8 cellular contexts compared by ENCODE assay signal in genomic region chr22:29206372-29207230, GRCh38. TPM values are rescaled to one million over a fixed set of nuclear protein-coding genes. Genes with fewer than 3 reads are reported as not detected.
DNase-seq lines count a peak whose midpoint lies in the region; ATAC-seq, FAIRE-seq and TF ChIP-seq lines count a peak whose summit lies in the region.

No MANE protein-coding gene starts in this region.

- ATAC-seq in pancreas = peak in 1 of 4 donors; percentile 2
- no peak for ATAC-seq in GM21717 (IDR thresholded peaks at IDR 0.05; ENCODE audit: unreplicated experiment)
- no peak for ATAC-seq in HG02938 (IDR thresholded peaks at IDR 0.05; ENCODE audit: unreplicated experiment)

- H3K9me3 ChIP-seq in CD8-positive, alpha-beta memory T cell (ENCODE audit: low read length) = no peaks in the 10 kb centered on the region
- no peaks in the 10 kb centered on the region for H3K9me3 ChIP-seq in PC-9 (ENCODE audit: insufficient read depth, low read depth)
- H3K9me3 ChIP-seq in esophagus (ENCODE audit: control insufficient read depth in 2 of 2, insufficient read depth in 1 of 2, low read depth in 1 of 2, low read length in 1 of 2) = no peaks in the 10 kb centered on the region
- H3K9me3 ChIP-seq in pancreas = no peaks in the 10 kb centered on the region

- H3K4me3 ChIP-seq in CD8-positive, alpha-beta memory T cell (ENCODE audit: low read length) = no peak overlapping the region
- H3K4me3 ChIP-seq in PC-9 = peak overlapping the region; percentile 44; the same call in 1 of the 2 replicates
- peak overlapping the region; percentile 39 to 43 for H3K4me3 ChIP-seq in esophagus (ENCODE audit: low read depth in 1 of 2, low read length in 2 of 2)
- H3K4me3 ChIP-seq in pancreas = peak overlapping the region; percentile 53 to 80 (median 70)

- peaks cover 16% of the 10 kb centered on the region for H3K4me1 ChIP-seq in CD8-positive, alpha-beta memory T cell (ENCODE audit: insufficient read depth, low read length)
- no peaks in the 10 kb centered on the region for H3K4me1 ChIP-seq in PC-9 (replicated peaks; ENCODE audit: insufficient read depth)
- H3K4me1 ChIP-seq in esophagus (ENCODE audit: control insufficient read depth in 2 of 2, insufficient read depth in 2 of 2, low read length in 1 of 2) = peaks cover 0 to 9% of the 10 kb centered on the region in 2 donors
- no peaks in the 10 kb centered on the region for H3K4me1 ChIP-seq in pancreas

- 55 to 63% methylated on average over 16 to 19 of the region's 19 CpGs for WGBS in esophagus, 2 donors
- WGBS in pancreas, 2 donors = 51 to 59% methylated on average over 16 to 19 of the region's 19 CpGs

- H3K4me1 Mint-ChIP-seq in CD8-positive, alpha-beta memory T cell = peaks cover 15 to 38% (median 28%) of the 10 kb centered on the region in 3 donors

- peak overlapping the region; percentile 20 to 86 (median 67) for H3K4me3 Mint-ChIP-seq in CD8-positive, alpha-beta memory T cell

- no peaks in the 10 kb centered on the region for H3K36me3 Mint-ChIP-seq in CD8-positive, alpha-beta memory T cell

- peaks cover 6 to 18% of the 10 kb centered on the region in 2 donors for H3K27me3 Mint-ChIP-seq in CD8-positive, alpha-beta memory T cell

- H4K20me1 ChIP-seq in PC-9 (ENCODE audit: insufficient read depth) = no peaks in the 10 kb centered on the region

- no peaks in the 10 kb centered on the region for H3F3A ChIP-seq in PC-9 (ENCODE audit: insufficient read depth, low read depth)

- DNase-seq in CD8-positive, alpha-beta memory T cell = no peak
- DNase-seq in PC-9 (no peak), pancreas (no peak), DMS114 treated with DMSO at 0.1 percent for 48 hours (lab: John Stamatoyannopoulos, UW; ENCODE audit: unreplicated experiment) (no peak), NCI-H1930 (lab: John Stamatoyannopoulos, UW) (no peak)

- H3K27ac ChIP-seq in CD8-positive, alpha-beta memory T cell (ENCODE audit: low read depth, low read length) = peak overlapping the region; percentile 43
- no peak overlapping the region for H3K27ac ChIP-seq in PC-9
- H3K27ac ChIP-seq in esophagus (ENCODE audit: low read depth in 2 of 2, low read length in 1 of 2) = no peak overlapping the region
- H3K27ac ChIP-seq in pancreas = no peak overlapping the region

- TF ChIP-seq CTCF in PC-9 (conservative IDR thresholded peaks at IDR 0.05) (no peak), pancreas (IDR thresholded peaks at IDR 0.05) (no peak)

- no peak overlapping the region for H2AFZ ChIP-seq in PC-9

- H3K9me3 Mint-ChIP-seq in CD8-positive, alpha-beta memory T cell = no peaks in the 10 kb centered on the region

- H3K79me2 ChIP-seq in PC-9 (ENCODE audit: low read depth) = no peaks in the 10 kb centered on the region

- H3K27ac Mint-ChIP-seq in CD8-positive, alpha-beta memory T cell = peak overlapping the region in 1 of 8 donors; percentile 36

- no peaks in the 10 kb centered on the region for H3K27me3 ChIP-seq in CD8-positive, alpha-beta memory T cell (ENCODE audit: insufficient read depth, low read length, poor library complexity, severe bottlenecking)
- peaks cover 36% of the 10 kb centered on the region for H3K27me3 ChIP-seq in PC-9 (ENCODE audit: insufficient read depth, low read depth)
- H3K27me3 ChIP-seq in esophagus (ENCODE audit: control insufficient read depth in 1 of 2, insufficient read depth in 2 of 2, low read length in 2 of 2) = no peaks in the 10 kb centered on the region
- H3K27me3 ChIP-seq in pancreas = no peaks in the 10 kb centered on the region

- BruUV-seq in PC-9 (replicated peaks; lab: Mats Ljungman, UMichigan) = no TSS peak

- no peak for FAIRE-seq in pancreas (lab: Jason Lieb, UNC)

- intact Hi-C loops in PC-9 (cut with micrococcal nuclease; ENCODE audit: unreplicated experiment) = no loop called here
- intact Hi-C loops in pancreas (cut with DNase I) = no loop called here

- CTCF ChIA-PET in CD8-positive, alpha-beta memory T cell (lab: Charles Lee) = no interaction called here
- CTCF ChIA-PET in PC-9 (lab: Charles Lee) = no interaction called here

- no peaks in the 10 kb centered on the region for H3K9me2 ChIP-seq in PC-9 (ENCODE audit: insufficient read depth)

- H3K4me2 ChIP-seq in PC-9 = peak overlapping the region; percentile 59; the same call in 1 of the 2 replicates

- POLR2A ChIA-PET in CD8-positive, alpha-beta memory T cell (lab: Charles Lee) = interaction anchor here (0.5 kb wide), 1 partner anchor 11 kb away, joined by 3 read pairs; no protein-coding TSS in a partner anchor
- POLR2A ChIA-PET in PC-9 (lab: Charles Lee; ENCODE audit: unreplicated experiment) = interaction anchor here (0.5 kb wide), 1 partner anchor 406 kb away, joined by 4 read pairs; the partner anchor contains the start of gene XBP1

- H3K36me3 ChIP-seq in CD8-positive, alpha-beta memory T cell (ENCODE audit: insufficient read depth, low read length) = no peaks in the 10 kb centered on the region
- H3K36me3 ChIP-seq in PC-9 (ENCODE audit: low read depth) (no peaks in the 10 kb centered on the region), esophagus (ENCODE audit: control insufficient read depth in 2 of 2, insufficient read depth in 2 of 2, low read length in 1 of 2) (no peaks in the 10 kb centered on the region), pancreas (no peaks in the 10 kb centered on the region)

RNA-seq across cellular contexts. Expression of gene EMID1, which starts 0.9 kb away (rescaled TPM):
- total RNA-seq in CD8-positive, alpha-beta memory T cell = not detected
- 0.31 TPM for polyA plus RNA-seq in CD8-positive, alpha-beta memory T cell
- total RNA-seq in PC-9 (2021) (1.1 and 3.1 TPM in 2 replicates), pancreas (10 to 100 TPM in 2 of 6 donors, 1 to 10 TPM in 4; 6.2 to 10.6 (median 8.3) TPM)
- polyA plus RNA-seq in esophagus (under 1 TPM; 0.22 to 0.54 TPM), pancreas (10 to 100 TPM; 11.7 to 16.8 TPM)
